Comparison of ENCODE assay signal across 20 cellular contexts in genomic region chr11:63761173-63761572, GRCh38. TPM values are rescaled to one million over a fixed set of nuclear protein-coding genes. Genes with fewer than 3 reads are reported as not detected.
DNase-seq lines count a peak whose midpoint lies in the region; TF ChIP-seq lines count a peak whose summit lies in the region.
"Had no signal": no experiment of that assay in that cellular context is flagged by ENCODE, and none has a peak within 500 bp of the region (broad histone marks: within the 10 kb centered on the region; RNA-seq: fewer than 3 reads in every experiment).

No MANE protein-coding gene starts in this region.

- TF ChIP-seq CTCF in esophagus muscularis mucosa (IDR thresholded peaks at IDR 0.05), result no peak
- no peak for TF ChIP-seq CTCF in neural crest cell (conservative IDR thresholded peaks at IDR 0.05)
- no peak for TF ChIP-seq CTCF in uterus (IDR thresholded peaks at IDR 0.05)

- H3K27ac Mint-ChIP-seq in neural crest cell (ENCODE audit: unreplicated experiment), result no peak overlapping the region
- H3K27ac Mint-ChIP-seq: activated B cell treated with CpG ODN at 0.5 μM for 24 hours; activated T-helper 2 cell treated with anti-CD3 and anti-CD28 coated beads, Interferon-gamma antibody, Interleukin-2, Interleukin-4, amounts not matched to agents 10 μg/mL and 5 μg/mL and 100 μg/mL, durations not matched to agents 14 hours and 24 hours and 36 hours had no signal

- peaks cover 6% of the 10 kb centered on the region for H3K36me3 Mint-ChIP-seq in neural crest cell (ENCODE audit: low read depth)

- H3K27me3 ChIP-seq in esophagus muscularis mucosa (no peaks in the 10 kb centered on the region), uterus (no peaks in the 10 kb centered on the region)
- H3K27me3 ChIP-seq: heart left ventricle, sigmoid colon, SJCRH30, upper lobe of right lung had no signal

- peaks cover 8% of the 10 kb centered on the region for H3K27me3 Mint-ChIP-seq in neural crest cell (ENCODE audit: low read depth)
- H3K27me3 Mint-ChIP-seq: activated B cell treated with CpG ODN at 0.5 μM for 24 hours, T-helper 17 cell had no signal

- H3K4me3 ChIP-seq in esophagus muscularis mucosa, result no peak overlapping the region
- H3K4me3 ChIP-seq in uterus, result no peak overlapping the region
- H3K4me3 ChIP-seq: SJCRH30, upper lobe of right lung had no signal

- peak overlapping the region in 3 of 4 donors; percentile 19 to 93 (median 92) for H3K27ac ChIP-seq in esophagus muscularis mucosa (replicated peaks in 1 of 4)
- no peak overlapping the region for H3K27ac ChIP-seq in uterus
- H3K27ac ChIP-seq: SJCRH30, upper lobe of right lung had no signal

- 72% methylated on average over 8 of the region's 10 CpGs for WGBS in esophagus muscularis mucosa

- peaks cover 25% of the 10 kb centered on the region for H3K4me1 Mint-ChIP-seq in neural crest cell
- H3K4me1 Mint-ChIP-seq: activated B cell treated with CpG ODN at 0.5 μM for 24 hours had no signal

- TF ChIP-seq POLR2A in esophagus muscularis mucosa (IDR thresholded peaks at IDR 0.05; ENCODE audit: low read depth), result no peak
- TF ChIP-seq POLR2A in uterus (IDR thresholded peaks at IDR 0.05), result no peak

- H3K4me3 Mint-ChIP-seq in neural crest cell, result peak overlapping the region; percentile 83
- H3K4me3 Mint-ChIP-seq: activated B cell treated with CpG ODN at 0.5 μM for 24 hours; CD8-positive, alpha-beta T cell; T-helper 17 cell had no signal

- DNase-seq in NCI-H69 (lab: John Stamatoyannopoulos, UW) (peak; percentile 24), esophagus muscularis mucosa (ENCODE audit: extremely low spot score) (no peak), neural crest cell (ENCODE audit: low read depth, low spot score) (peak; percentile 4), uterus (no peak), islet precursor cell (no peak), glomerular visceral epithelial cell (ENCODE audit: extremely low spot score) (no peak), NAMALWA (ENCODE audit: low spot score) (no peak)
- DNase-seq: activated B cell treated with CpG ODN at 0.5 μM for 24 hours; CD8-positive, alpha-beta T cell; NCI-H1436; NCI-H510A treated with DMSO at 0.1 percent for 48 hours; OCI-M1; SJCRH30; stimulated activated naive CD8-positive, alpha-beta T cell treated with anti-CD3 and anti-CD28 coated beads, Interleukin-15, Interleukin-2, amounts not matched to agents 100 U/mL and 50 U/mL, for 24 hours; T-helper 17 cell; upper lobe of right lung had no signal

- H3K4me1 ChIP-seq in ES-I3 (ENCODE audit: insufficient read depth, low read length) (peaks cover 19% of the 10 kb centered on the region), esophagus muscularis mucosa (peaks cover 34 to 51% (median 49%) of the 10 kb centered on the region in 4 donors), uterus (peaks cover 0 to 10% of the 10 kb centered on the region in 2 donors)
- H3K4me1 ChIP-seq: SJCRH30, upper lobe of right lung had no signal

- H3K9me3 ChIP-seq in ES-I3 (ENCODE audit: control insufficient read depth, insufficient read depth, low read length) (no peaks in the 10 kb centered on the region), esophagus muscularis mucosa (no peaks in the 10 kb centered on the region), uterus (no peaks in the 10 kb centered on the region)
- H3K9me3 ChIP-seq: heart left ventricle, sigmoid colon, SJCRH30, upper lobe of right lung had no signal

- no peaks in the 10 kb centered on the region for H3K9me3 Mint-ChIP-seq in neural crest cell
- H3K9me3 Mint-ChIP-seq: activated B cell treated with CpG ODN at 0.5 μM for 24 hours; activated T-helper 2 cell treated with anti-CD3 and anti-CD28 coated beads, Interferon-gamma antibody, Interleukin-2, Interleukin-4, amounts not matched to agents 10 μg/mL and 5 μg/mL and 100 μg/mL, durations not matched to agents 14 hours and 24 hours and 36 hours; CD8-positive, alpha-beta T cell had no signal

- H3K9ac ChIP-seq in ES-I3 (ENCODE audit: low read depth, low read length), result peak overlapping the region; percentile 91; the same call in 1 of the 2 replicates

- H3K36me3 ChIP-seq in ES-I3 (ENCODE audit: insufficient read depth, low read length), result 0 out of 2 replicates have a peak, but pooled peaks cover 3% of the 10 kb centered on the region
- peaks cover 0 to 60% (median 35%) of the 10 kb centered on the region in 4 donors for H3K36me3 ChIP-seq in esophagus muscularis mucosa
- no peaks in the 10 kb centered on the region for H3K36me3 ChIP-seq in uterus

- TF ChIP-seq EP300 in esophagus muscularis mucosa (IDR thresholded peaks at IDR 0.05), result no peak

- intact Hi-C loops in esophagus muscularis mucosa (cut with DNase I) (loop anchor here (10.0 kb wide), 1 partner anchor 394 kb away; no protein-coding TSS in a partner anchor), uterus (cut with DNase I; ENCODE audit: low total_unique reads) (loop anchor here (10.0 kb wide), 2 partner anchors 184 to 384 kb away; no protein-coding TSS in a partner anchor)

RNA-seq across cellular contexts. Expression of gene ZFTA, which starts 7.4 kb away (rescaled TPM):
- total RNA-seq in esophagus muscularis mucosa (10 to 100 TPM; 15.8 to 41.9 (median 26.6) TPM), neural crest cell (67.2 and 67.8 TPM in 2 replicates), uterus (10 to 100 TPM; 19.7 to 61.5 (median 48.4) TPM)

RNA-seq across cellular contexts. Expression of gene SPINDOC, which starts 52.1 kb away (rescaled TPM):
- total RNA-seq in esophagus muscularis mucosa (10 to 100 TPM; 12.0 to 25.8 (median 18.6) TPM), neural crest cell (104 and 107 TPM in 2 replicates), uterus (10 to 100 TPM in 2 of 4 donors, 1 to 10 TPM in 2; 1.3 to 28.7 (median 10.6) TPM)

Comparison
In these comparisons a context has a peak if more than half of its experiments do, and no peak if none do; other contexts are left out.
1. DNase-seq: peak in NCI-H69 (single experiment) and neural crest cell (single experiment); none in esophagus muscularis mucosa (single experiment), uterus (0 of 2), islet precursor cell (single experiment), glomerular visceral epithelial cell (single experiment) and NAMALWA (single experiment).
2. H3K27ac ChIP-seq: peak in esophagus muscularis mucosa (3 of 4); none in uterus (0 of 2).